In genomic region chr16:89333401-89334001, GRCh38 we compare ENCODE assay signal across 1 cellular context.
TF ChIP-seq lines count a peak whose summit lies in the region.
"Not testable (repeated sequence)": the region's sequence is repeated elsewhere in the genome, so short reads cannot be mapped to it uniquely, and the experiment has no call there.

No MANE protein-coding gene starts in this region.

TF ChIP-seq in K562, 482 proteins besides CTCF, POLR2A, EP300 and RAD21 (continued from another document):
- TF ChIP-seq MNT (conservative IDR thresholded peaks at IDR 0.05) (peak in 1 of 2 experiments; percentile 38; a peak in 1 of 4 replicates), ETV5 (CRISPR knock-in tag; IDR thresholded peaks at IDR 0.05; ENCODE audit: low read depth) (0 out of 2 replicates have a peak, but pooled peaks have one; percentile 53), E4F1 (CRISPR knock-in tag; IDR thresholded peaks at IDR 0.05; ENCODE audit: borderline replicate concordance) (peak; percentile 38; the same call in 1 of the 2 replicates), HMBOX1 (IDR thresholded peaks at IDR 0.05) (peak; percentile 94), MYNN (IDR thresholded peaks at IDR 0.05) (0 out of 2 replicates have a peak, but pooled peaks have one; percentile 55), MAZ (CRISPR knock-in tag; conservative IDR thresholded peaks at IDR 0.05 in 1 of 2, IDR thresholded peaks at IDR 0.05 in 1 of 2) (0 out of 4 replicates have a peak, but pooled peaks of 1 of the 2 experiments have one; percentile 26), EGR1 (conservative IDR thresholded peaks at IDR 0.05) (peak; percentile 93), ARID3A (IDR thresholded peaks at IDR 0.05; ENCODE audit: borderline replicate concordance, low read depth, low read length) (0 out of 2 replicates have a peak, but pooled peaks have one; percentile 60), TCF3 (CRISPR knock-in tag; IDR thresholded peaks at IDR 0.05) (peak; percentile 47), RCOR1 (IDR thresholded peaks at IDR 0.05; ENCODE audit: borderline replicate concordance in 1 of 2, low read depth in 2 of 2, low read length in 2 of 2) (peak in 1 of 2 experiments; percentile 63; a peak in 1 of 4 replicates), ETV1 (tag; conservative IDR thresholded peaks at IDR 0.05; ENCODE audit: low read depth) (peak; percentile 38; the same call in 1 of the 2 replicates), TEAD4 (IDR thresholded peaks at IDR 0.05; ENCODE audit: low read length) (peak; percentile 61), PRDM10 (IDR thresholded peaks at IDR 0.05; ENCODE audit: partially characterized antibody) (peak; percentile 21), KLF16 (IDR thresholded peaks at IDR 0.05) (peak; percentile 38; the same call in 1 of the 2 replicates), FOXM1 (IDR thresholded peaks at IDR 0.05; ENCODE audit: low read depth) (peak; percentile 19; the same call in 1 of the 2 replicates), CTBP1 (IDR thresholded peaks at IDR 0.05; ENCODE audit: borderline replicate concordance) (0 out of 2 replicates have a peak, but pooled peaks have one; percentile 20), DEAF1 (CRISPR knock-in tag; IDR thresholded peaks at IDR 0.05) (peak; percentile 65), CBFA2T3 (IDR thresholded peaks at IDR 0.05) (peak; percentile 66), SOX6 (IDR thresholded peaks at IDR 0.05) (peak; percentile 41), CREM (IDR thresholded peaks at IDR 0.05; ENCODE audit: low read depth) (peak; percentile 63)
- not testable (repeated sequence) for TF ChIP-seq MYNN (CRISPR knock-in tag; IDR thresholded peaks at IDR 0.05); TEAD4 (CRISPR knock-in tag; IDR thresholded peaks at IDR 0.05; ENCODE audit: borderline replicate concordance); FOXM1 (CRISPR knock-in tag; IDR thresholded peaks at IDR 0.05; ENCODE audit: low read depth)
TF ChIP-seq in K562: peak in this region for 24; not testable (repeated sequence) for 458.
